15 cellular contexts compared by ENCODE assay signal in genomic region chr1:226985839-226986463, GRCh38. TPM values are rescaled to one million over a fixed set of nuclear protein-coding genes. Genes with fewer than 3 reads are reported as not detected.
DNase-seq lines count a peak whose midpoint lies in the region; ATAC-seq and TF ChIP-seq lines count a peak whose summit lies in the region.
"Had no signal": no experiment of that assay in that cellular context is flagged by ENCODE, and none has a peak within 500 bp of the region (broad histone marks: within the 10 kb centered on the region; RNA-seq: fewer than 3 reads in every experiment).

No MANE protein-coding gene starts in this region.

- no peak for ATAC-seq in GM23338
- no peak for ATAC-seq in stimulated activated effector memory CD8-positive, alpha-beta T cell treated with anti-CD3 and anti-CD28 coated beads, Interleukin-12 subunit alpha, Interleukin-12 subunit beta, amount 100 ng/mL, for 72 hours
- ATAC-seq in HG02938 (IDR thresholded peaks at IDR 0.05; ENCODE audit: unreplicated experiment), result no peak

- H3K27ac ChIP-seq in GM23338 (ENCODE audit: low read depth) (no peak overlapping the region), breast epithelium (peak overlapping the region; percentile 13 to 45), left ventricle myocardium inferior (replicated peaks) (peak overlapping the region; percentile 96)
- H3K27ac ChIP-seq: suprapubic skin had no signal

- no peaks in the 10 kb centered on the region for H3K9me2 ChIP-seq in GM23338 (ENCODE audit: insufficient read depth)
- H3K9me2 ChIP-seq: SK-N-SH had no signal

- intact Hi-C loops in breast epithelium (cut with DNase I; ENCODE audit: low total_unique reads) (no loop called here), left ventricle myocardium inferior (cut with micrococcal nuclease) (no loop called here)

- H3K79me2 ChIP-seq in GM23338 (replicated peaks; ENCODE audit: insufficient read depth), result no peaks in the 10 kb centered on the region

- H3F3A ChIP-seq in GM23338 (replicated peaks; ENCODE audit: low read depth), result no peaks in the 10 kb centered on the region; the same call in 1 of the 2 replicates

- H3K36me3 ChIP-seq in GM23338 (ENCODE audit: insufficient read depth), result no peaks in the 10 kb centered on the region
- H3K36me3 ChIP-seq in breast epithelium, result no peaks in the 10 kb centered on the region
- H3K36me3 ChIP-seq in left ventricle myocardium inferior, result peaks cover 63% of the 10 kb centered on the region

- peaks cover 21% of the 10 kb centered on the region for H3K36me3 Mint-ChIP-seq in GM23338 (ENCODE audit: low read depth)
- H3K36me3 Mint-ChIP-seq in stimulated activated effector memory CD8-positive, alpha-beta T cell treated with anti-CD3 and anti-CD28 coated beads, Interleukin-12 subunit alpha, Interleukin-12 subunit beta, amount 100 ng/mL, for 72 hours, result peaks cover 20% of the 10 kb centered on the region

- peaks cover 19% of the 10 kb centered on the region for H3K27me3 Mint-ChIP-seq in GM23338 (ENCODE audit: insufficient read depth, low read depth, poor library complexity)

- H3K4me3 Mint-ChIP-seq in GM23338, result no peak overlapping the region
- no peak overlapping the region for H3K4me3 Mint-ChIP-seq in stimulated activated effector memory CD8-positive, alpha-beta T cell treated with anti-CD3 and anti-CD28 coated beads, Interleukin-12 subunit alpha, Interleukin-12 subunit beta, amount 100 ng/mL, for 72 hours
- H3K4me3 Mint-ChIP-seq: mesothelial cell of epicardium had no signal

- no peaks in the 10 kb centered on the region for H3K27me3 ChIP-seq in GM23338 (ENCODE audit: insufficient read depth)
- H3K27me3 ChIP-seq in breast epithelium, result no peaks in the 10 kb centered on the region
- H3K27me3 ChIP-seq in left ventricle myocardium inferior (ENCODE audit: low read depth), result no peaks in the 10 kb centered on the region
- H3K27me3 ChIP-seq: suprapubic skin had no signal

- peak overlapping the region; percentile 78; the same call in 1 of the 2 replicates for H3K27ac Mint-ChIP-seq in GM23338
- peak overlapping the region; percentile 68 for H3K27ac Mint-ChIP-seq in stimulated activated effector memory CD8-positive, alpha-beta T cell treated with anti-CD3 and anti-CD28 coated beads, Interleukin-12 subunit alpha, Interleukin-12 subunit beta, amount 100 ng/mL, for 72 hours
- H3K27ac Mint-ChIP-seq: mesothelial cell of epicardium had no signal

- H3K4me2 ChIP-seq in GM23338, result no peak overlapping the region
- H3K4me2 ChIP-seq: SK-N-SH had no signal

- H3K4me3 ChIP-seq in GM23338 (no peak overlapping the region), breast epithelium (no peak overlapping the region), left ventricle myocardium inferior (no peak overlapping the region)
- H3K4me3 ChIP-seq: suprapubic skin had no signal

- no peaks in the 10 kb centered on the region; the same call in 1 of the 2 replicates for H4K20me1 ChIP-seq in GM23338 (replicated peaks; ENCODE audit: insufficient read depth)

- H3K4me1 Mint-ChIP-seq in GM23338, result peaks cover 15% of the 10 kb centered on the region
- H3K4me1 Mint-ChIP-seq in stimulated activated effector memory CD8-positive, alpha-beta T cell treated with anti-CD3 and anti-CD28 coated beads, Interleukin-12 subunit alpha, Interleukin-12 subunit beta, amount 100 ng/mL, for 72 hours, result peaks cover 16% of the 10 kb centered on the region

- no peaks in the 10 kb centered on the region for H3K9me3 ChIP-seq in breast epithelium
- H3K9me3 ChIP-seq in left ventricle myocardium inferior (replicated peaks), result no peaks in the 10 kb centered on the region
- H3K9me3 ChIP-seq: SK-N-SH, suprapubic skin had no signal

- no peak overlapping the region for H2AFZ ChIP-seq in GM23338

- DNase-seq in GM23338 (ENCODE audit: low spot score) (no peak), breast epithelium (ENCODE audit: low spot score in 2 of 2) (peak in 1 of 2 donors; percentile 33), left ventricle myocardium inferior (peak; percentile 38), cortex of kidney (lab: John Stamatoyannopoulos, UW) (no peak), SW 1271 (lab: John Stamatoyannopoulos, UW) (no peak), retina (no peak)
- peak in 1 of 2 donors; percentile 44 for DNase-seq in stimulated activated effector memory CD8-positive, alpha-beta T cell treated with anti-CD3 and anti-CD28 coated beads, Interleukin-12 subunit alpha, Interleukin-12 subunit beta, amount 100 ng/mL, for 72 hours (ENCODE audit: low spot score in 2 of 2)
- DNase-seq: foreskin melanocyte, NCI-H187 treated with DMSO at 0.1 percent for 48 hours, NCI-H524 treated with DMSO at 0.1 percent for 48 hours, occipital lobe, SK-N-SH had no signal

- no peaks in the 10 kb centered on the region for H3K4me1 ChIP-seq in GM23338 (ENCODE audit: insufficient read depth)
- H3K4me1 ChIP-seq in breast epithelium, result peaks cover 0 to 8% of the 10 kb centered on the region in 2 donors
- H3K4me1 ChIP-seq in left ventricle myocardium inferior, result peaks cover 99% of the 10 kb centered on the region

- H3K9me3 Mint-ChIP-seq in GM23338, result no peaks in the 10 kb centered on the region
- H3K9me3 Mint-ChIP-seq in stimulated activated effector memory CD8-positive, alpha-beta T cell treated with anti-CD3 and anti-CD28 coated beads, Interleukin-12 subunit alpha, Interleukin-12 subunit beta, amount 100 ng/mL, for 72 hours, result no peaks in the 10 kb centered on the region
- H3K9me3 Mint-ChIP-seq: mesothelial cell of epicardium had no signal

- TF ChIP-seq CTCF in GM23338 (conservative IDR thresholded peaks at IDR 0.05; ENCODE audit: low read depth in 2 of 2), result no peak
- TF ChIP-seq CTCF in breast epithelium (IDR thresholded peaks at IDR 0.05), result no peak
- TF ChIP-seq CTCF in left ventricle myocardium inferior (IDR thresholded peaks at IDR 0.05; ENCODE audit: borderline replicate concordance), result peak; percentile 10

- no peak for TF ChIP-seq POLR2A in breast epithelium (IDR thresholded peaks at IDR 0.05)

TF ChIP-seq in GM23338, 12 proteins besides CTCF, POLR2A, EP300 and RAD21 (continues in another document):
- no peak for TF ChIP-seq ZNF462 (CRISPR knock-in tag; IDR thresholded peaks at IDR 0.05)
- TF ChIP-seq CREB1 (CRISPR knock-in tag; IDR thresholded peaks at IDR 0.05; ENCODE audit: low read depth), result no peak
- no peak for TF ChIP-seq JUNB (IDR thresholded peaks at IDR 0.05; ENCODE audit: unreplicated experiment)

RNA-seq across cellular contexts. Expression of gene COQ8A, which starts 45.9 kb away (rescaled TPM):
- total RNA-seq in GM23338 (2014; rRNA removed; shearing (Covaris generic)), result 37.4 TPM in 2 replicates
- 25.2 and 28.5 TPM in 2 replicates for polyA plus RNA-seq in GM23338 (2016; fragmentation: Nextera tagmentation; extraction: Ambion mirVana)
- total RNA-seq in breast epithelium (100 to 1,000 TPM in 1 of 3 donors, 10 to 100 TPM in 2; 51.8 to 307 (median 60.6) TPM), left ventricle myocardium inferior (357 TPM)
